ENCODE assay signal across 23 cellular contexts in genomic region chr2:219123356-219124143, GRCh38. TPM values are rescaled to one million over a fixed set of nuclear protein-coding genes. Genes with fewer than 3 reads are reported as not detected.
DNase-seq lines count a peak whose midpoint lies in the region; ATAC-seq and TF ChIP-seq lines count a peak whose summit lies in the region.
"Had no signal": no experiment of that assay in that cellular context is flagged by ENCODE, and none has a peak within 500 bp of the region (broad histone marks: within the 10 kb centered on the region; RNA-seq: fewer than 3 reads in every experiment).

No MANE protein-coding gene starts in this region.

- no peaks in the 10 kb centered on the region; the same call in 1 of the 2 replicates for H4K20me1 ChIP-seq in GM23338 (replicated peaks; ENCODE audit: insufficient read depth)

- H3K4me3 Mint-ChIP-seq in GM23338 (no peak overlapping the region), mesothelial cell of epicardium (no peak overlapping the region)
- no peak overlapping the region for H3K4me3 Mint-ChIP-seq in activated T-helper 17 cell treated with anti-CD3 and anti-CD28 coated beads, Interleukin-2, amount 50 U/mL, for 72 hours
- no peak overlapping the region for H3K4me3 Mint-ChIP-seq in activated naive CD4-positive, alpha-beta T cell treated with anti-CD3 and anti-CD28 coated beads for 36 hours
- H3K4me3 Mint-ChIP-seq: activated naive CD4-positive, alpha-beta T cell treated with anti-CD3 and anti-CD28 coated beads, Interleukin-2, amount 10 ng/mL, durations not matched to agents 7 days and 5 days; CD14-positive monocyte; HFFc6 had no signal

- H3K27ac ChIP-seq in GM23338 (ENCODE audit: low read depth) (no peak overlapping the region), stomach (peak overlapping the region; percentile 22 to 84 (median 63)), mesendoderm (ENCODE audit: low read depth, low read length) (no peak overlapping the region)
- H3K27ac ChIP-seq: HL-60 had no signal

- H3K4me1 Mint-ChIP-seq in GM23338: peaks cover 26% of the 10 kb centered on the region
- peaks cover 16% of the 10 kb centered on the region for H3K4me1 Mint-ChIP-seq in activated T-helper 17 cell treated with anti-CD3 and anti-CD28 coated beads, Interleukin-2, amount 50 U/mL, for 72 hours
- H3K4me1 Mint-ChIP-seq in mesothelial cell of epicardium: peaks cover 45% of the 10 kb centered on the region
- H3K4me1 Mint-ChIP-seq in activated naive CD4-positive, alpha-beta T cell treated with anti-CD3 and anti-CD28 coated beads for 36 hours (ENCODE audit: low read depth): peaks cover 11% of the 10 kb centered on the region

- H3K4me1 ChIP-seq in GM23338 (ENCODE audit: insufficient read depth) (peaks cover 10% of the 10 kb centered on the region; the same call in 1 of the 2 replicates), stomach (peaks cover 39 to 77% (median 69%) of the 10 kb centered on the region in 4 donors), mesendoderm (ENCODE audit: control insufficient read depth, low read depth, low read length) (no peaks in the 10 kb centered on the region)

- no peak overlapping the region for H3K18ac ChIP-seq in mesendoderm (ENCODE audit: low read length)

- H3K36me3 ChIP-seq in GM23338 (ENCODE audit: insufficient read depth) (no peaks in the 10 kb centered on the region), stomach (no peaks in the 10 kb centered on the region), mesendoderm (ENCODE audit: control insufficient read depth, insufficient read depth, low read length) (no peaks in the 10 kb centered on the region)

- H3K4me2 ChIP-seq in GM23338 (0 out of 2 replicates have a peak overlapping the region, but pooled peaks have one; percentile 43), mesendoderm (ENCODE audit: low read length) (no peak overlapping the region)

- no peaks in the 10 kb centered on the region for H3K27me3 ChIP-seq in GM23338 (ENCODE audit: insufficient read depth)
- H3K27me3 ChIP-seq in stomach: no peaks in the 10 kb centered on the region
- H3K27me3 ChIP-seq in mesendoderm (ENCODE audit: insufficient read depth, low read length, poor library complexity): no peaks in the 10 kb centered on the region
- H3K27me3 ChIP-seq: tibial nerve had no signal

- peak; percentile 21; the same call in 2 of the 3 replicates for ATAC-seq in GM23338
- ATAC-seq in activated T-helper 17 cell treated with anti-CD3 and anti-CD28 coated beads, Interleukin-2, amount 50 U/mL, for 72 hours (replicated peaks): no peak
- ATAC-seq: GM12878, PC-3 had no signal

- H3K23ac ChIP-seq in mesendoderm (ENCODE audit: low read length): no peak overlapping the region

- H3K9ac ChIP-seq in mesendoderm (ENCODE audit: low read length): no peak overlapping the region

- CTCF ChIA-PET in activated naive CD4-positive, alpha-beta T cell treated with anti-CD3 and anti-CD28 coated beads for 36 hours (lab: Charles Lee): interaction anchor here (0.9 to 9.3 kb wide), 8 partner anchors 20 to 225 kb away, joined by 3 to 82 read pairs (median 3); no protein-coding TSS in a partner anchor

- no peak overlapping the region for H2AFZ ChIP-seq in GM23338

- no peaks in the 10 kb centered on the region for H3K9me2 ChIP-seq in GM23338 (ENCODE audit: insufficient read depth)

- no peaks in the 10 kb centered on the region for H3F3A ChIP-seq in GM23338 (replicated peaks; ENCODE audit: low read depth)

- DNase-seq in GM23338 (ENCODE audit: low spot score) (no peak), mesothelial cell of epicardium (ENCODE audit: low spot score in 2 of 2, unreplicated experiment in 2 of 2) (no peak), stomach (no peak), mesendoderm (no peak)
- no peak for DNase-seq in activated CD4-positive, alpha-beta T cell treated with anti-CD3 and anti-CD28 coated beads for 1 hour
- DNase-seq in activated naive CD4-positive, alpha-beta T cell treated with anti-CD3 and anti-CD28 coated beads for 36 hours: no peak
- DNase-seq: activated CD4-positive, CD25-positive, alpha-beta regulatory T cell; activated naive CD4-positive, alpha-beta T cell treated with anti-CD3 and anti-CD28 coated beads, Interleukin-2, amount 10 ng/mL, durations not matched to agents 7 days and 5 days; effector CD8-positive, alpha-beta T cell; erythroblast; Kasumi-1; NCI-H510A; PC-3; Right ventricle myocardium superior; SW 1271; T1000 had no signal

- no peak overlapping the region for H4K5ac ChIP-seq in mesendoderm (ENCODE audit: low read length)

- no peak for TF ChIP-seq POLR2A in stomach (IDR thresholded peaks at IDR 0.05)

- H3K79me1 ChIP-seq in mesendoderm (ENCODE audit: low read length): no peaks in the 10 kb centered on the region

- H3K36me3 Mint-ChIP-seq in GM23338 (ENCODE audit: low read depth) (no peaks in the 10 kb centered on the region), mesothelial cell of epicardium (no peaks in the 10 kb centered on the region)
- H3K36me3 Mint-ChIP-seq in activated T-helper 17 cell treated with anti-CD3 and anti-CD28 coated beads, Interleukin-2, amount 50 U/mL, for 72 hours (ENCODE audit: low read depth): peaks cover 5% of the 10 kb centered on the region
- H3K36me3 Mint-ChIP-seq in activated naive CD4-positive, alpha-beta T cell treated with anti-CD3 and anti-CD28 coated beads for 36 hours (ENCODE audit: low read depth): no peaks in the 10 kb centered on the region
- H3K36me3 Mint-ChIP-seq: activated naive CD4-positive, alpha-beta T cell treated with anti-CD3 and anti-CD28 coated beads, Interleukin-2, amount 10 ng/mL, durations not matched to agents 7 days and 5 days had no signal

- H3K27me3 Mint-ChIP-seq in GM23338 (ENCODE audit: insufficient read depth, low read depth, poor library complexity): peaks cover 5% of the 10 kb centered on the region
- H3K27me3 Mint-ChIP-seq in activated T-helper 17 cell treated with anti-CD3 and anti-CD28 coated beads, Interleukin-2, amount 50 U/mL, for 72 hours: no peaks in the 10 kb centered on the region
- no peaks in the 10 kb centered on the region for H3K27me3 Mint-ChIP-seq in mesothelial cell of epicardium (ENCODE audit: low read depth)
- H3K27me3 Mint-ChIP-seq in activated naive CD4-positive, alpha-beta T cell treated with anti-CD3 and anti-CD28 coated beads for 36 hours (ENCODE audit: low read depth): no peaks in the 10 kb centered on the region
- H3K27me3 Mint-ChIP-seq: activated naive CD4-positive, alpha-beta T cell treated with anti-CD3 and anti-CD28 coated beads, Interleukin-2, amount 10 ng/mL, durations not matched to agents 7 days and 5 days; naive thymus-derived CD8-positive, alpha-beta T cell had no signal

- H3K27ac Mint-ChIP-seq in GM23338 (no peak overlapping the region), mesothelial cell of epicardium (peak overlapping the region; percentile 79)
- H3K27ac Mint-ChIP-seq in activated T-helper 17 cell treated with anti-CD3 and anti-CD28 coated beads, Interleukin-2, amount 50 U/mL, for 72 hours: peak overlapping the region; percentile 69
- no peak overlapping the region for H3K27ac Mint-ChIP-seq in activated naive CD4-positive, alpha-beta T cell treated with anti-CD3 and anti-CD28 coated beads for 36 hours
- H3K27ac Mint-ChIP-seq: activated naive CD4-positive, alpha-beta T cell treated with anti-CD3 and anti-CD28 coated beads, Interleukin-2, amount 10 ng/mL, durations not matched to agents 7 days and 5 days; CD14-positive monocyte had no signal

- no peak overlapping the region for H4K8ac ChIP-seq in mesendoderm (ENCODE audit: low read depth, low read length)

- no peak overlapping the region for H2BK5ac ChIP-seq in mesendoderm (ENCODE audit: low read length)

- no peak for TF ChIP-seq EP300 in stomach (IDR thresholded peaks at IDR 0.05)

- TF ChIP-seq CTCF in GM23338 (conservative IDR thresholded peaks at IDR 0.05; ENCODE audit: low read depth in 2 of 2) (no peak), mesothelial cell of epicardium (IDR thresholded peaks at IDR 0.05; ENCODE audit: unreplicated experiment) (no peak), stomach (IDR thresholded peaks at IDR 0.05) (no peak)

- WGBS in stomach, 5 donors: 68 to 86% (median 80%) methylated on average over 8 of the region's 8 CpGs
- WGBS in mesendoderm (ENCODE audit: extremely low coverage, insufficient coverage, low lambda C conversion rate): no CpG with 5 or more reads among the region's 8 CpGs

- H3K9me3 Mint-ChIP-seq in GM23338 (no peaks in the 10 kb centered on the region), mesothelial cell of epicardium (no peaks in the 10 kb centered on the region)
- H3K9me3 Mint-ChIP-seq in activated T-helper 17 cell treated with anti-CD3 and anti-CD28 coated beads, Interleukin-2, amount 50 U/mL, for 72 hours: no peaks in the 10 kb centered on the region
- no peaks in the 10 kb centered on the region for H3K9me3 Mint-ChIP-seq in activated naive CD4-positive, alpha-beta T cell treated with anti-CD3 and anti-CD28 coated beads for 36 hours
- H3K9me3 Mint-ChIP-seq: activated naive CD4-positive, alpha-beta T cell treated with anti-CD3 and anti-CD28 coated beads, Interleukin-2, amount 10 ng/mL, durations not matched to agents 7 days and 5 days; CD14-positive monocyte; HFFc6; naive thymus-derived CD8-positive, alpha-beta T cell had no signal

- no peak overlapping the region for H2AK5ac ChIP-seq in mesendoderm (ENCODE audit: low read length)

- H2BK15ac ChIP-seq in mesendoderm (replicated peaks; ENCODE audit: low read depth): no peak overlapping the region

- no peak overlapping the region for H3K4ac ChIP-seq in mesendoderm (ENCODE audit: low read depth, low read length)

- no peak overlapping the region for H3K56ac ChIP-seq in mesendoderm (ENCODE audit: low read length)

- H3K4me3 ChIP-seq in GM23338: no peak overlapping the region
- no peak overlapping the region for H3K4me3 ChIP-seq in stomach
- no peak overlapping the region for H3K4me3 ChIP-seq in mesendoderm (ENCODE audit: low read length)
- H3K4me3 ChIP-seq: GM12878, tibial nerve had no signal

- H3K9me3 ChIP-seq in stomach: no peaks in the 10 kb centered on the region
- H3K9me3 ChIP-seq: tibial nerve had no signal

- intact Hi-C loops in stomach (cut with DNase I; ENCODE audit: low total_unique reads): no loop called here
- intact Hi-C loops in activated naive CD4-positive, alpha-beta T cell treated with anti-CD3 and anti-CD28 coated beads for 36 hours (cut with micrococcal nuclease): no loop called here

- H3K79me2 ChIP-seq in GM23338 (replicated peaks; ENCODE audit: insufficient read depth): no peaks in the 10 kb centered on the region
- no peaks in the 10 kb centered on the region for H3K79me2 ChIP-seq in mesendoderm (ENCODE audit: control insufficient read depth, insufficient read depth, low read length)

- H2BK120ac ChIP-seq in mesendoderm (ENCODE audit: low read depth, low read length): no peak overlapping the region

RNA-seq across cellular contexts. Expression of gene NHEJ1, which starts 37.1 kb away (rescaled TPM):
- 25.2 and 30.6 TPM in 2 replicates for total RNA-seq in GM23338 (2014; rRNA removed; shearing (Covaris generic))
- polyA plus RNA-seq in GM23338 (2016; fragmentation: Nextera tagmentation; extraction: Ambion mirVana): 16.5 and 19.6 TPM in 2 replicates
- 10 to 100 TPM; 24.1 to 26.6 TPM for total RNA-seq in activated T-helper 17 cell treated with anti-CD3 and anti-CD28 coated beads, Interleukin-2, amount 50 U/mL, for 72 hours
- total RNA-seq in mesothelial cell of epicardium: 11.0 to 11.7 TPM (median 11.5 TPM) in 3 replicates
- total RNA-seq in stomach: 10 to 100 TPM in 3 of 5 donors, 1 to 10 TPM in 2; 4.5 to 25.5 (median 13.2) TPM
- 10 to 100 TPM; 10.3 to 19.1 (median 10.4) TPM for polyA plus RNA-seq in stomach
- polyA plus RNA-seq in mesendoderm (2013, experiment 1 of 2): 17.6 TPM
- polyA plus RNA-seq in mesendoderm (2013, experiment 2 of 2): 17.5 TPM
- 10 to 100 TPM; 24.4 to 26.6 TPM for total RNA-seq in activated naive CD4-positive, alpha-beta T cell treated with anti-CD3 and anti-CD28 coated beads for 36 hours

RNA-seq across cellular contexts. Expression of gene SLC23A3, which starts 46.3 kb away (rescaled TPM):
- 0.73 TPM in 1 of 2 replicates, not detected in the other for total RNA-seq in GM23338 (2014; rRNA removed; shearing (Covaris generic))
- polyA plus RNA-seq in GM23338 (2016; fragmentation: Nextera tagmentation; extraction: Ambion mirVana): 0.10 and 0.26 TPM in 2 replicates
- 1 to 10 TPM; 2.9 to 7.7 TPM for total RNA-seq in activated T-helper 17 cell treated with anti-CD3 and anti-CD28 coated beads, Interleukin-2, amount 50 U/mL, for 72 hours
- total RNA-seq in mesothelial cell of epicardium: 1.6 to 2.6 TPM (median 1.7 TPM) in 3 replicates
- total RNA-seq in stomach: 1 to 10 TPM in 2 of 5 donors, under 1 TPM in 3; 0.45 to 4.1 (median 0.92) TPM
- polyA plus RNA-seq in stomach: 1 to 10 TPM in 1 of 3 donors, under 1 TPM in 1, not detected in 1; 0.50 to 2.3 TPM
- polyA plus RNA-seq in mesendoderm (2013, experiment 1 of 2): 0.25 TPM
- polyA plus RNA-seq in mesendoderm (2013, experiment 2 of 2): 0.03 TPM
- total RNA-seq in activated naive CD4-positive, alpha-beta T cell treated with anti-CD3 and anti-CD28 coated beads for 36 hours: under 1 TPM; 0.84 to 0.95 TPM
- polyA plus RNA-seq: CD14-positive monocyte; naive thymus-derived CD8-positive, alpha-beta T cell had no signal

RNA-seq across cellular contexts. Expression of gene CNPPD1, which starts 53.2 kb away (rescaled TPM):
- 18.2 and 22.8 TPM in 2 replicates for total RNA-seq in GM23338 (2014; rRNA removed; shearing (Covaris generic))
- 17.4 and 18.0 TPM in 2 replicates for polyA plus RNA-seq in GM23338 (2016; fragmentation: Nextera tagmentation; extraction: Ambion mirVana)
- 10 to 100 TPM; 60.4 to 67.0 TPM for total RNA-seq in activated T-helper 17 cell treated with anti-CD3 and anti-CD28 coated beads, Interleukin-2, amount 50 U/mL, for 72 hours
- 24.4 to 28.2 TPM (median 27.5 TPM) in 3 replicates for total RNA-seq in mesothelial cell of epicardium
- total RNA-seq in stomach: 10 to 100 TPM; 12.8 to 48.2 (median 36.2) TPM
- 10 to 100 TPM; 26.5 to 45.5 (median 34.2) TPM for polyA plus RNA-seq in stomach
- polyA plus RNA-seq in mesendoderm (2013, experiment 1 of 2): 20.4 TPM
- polyA plus RNA-seq in mesendoderm (2013, experiment 2 of 2): 20.2 TPM
- total RNA-seq in activated naive CD4-positive, alpha-beta T cell treated with anti-CD3 and anti-CD28 coated beads for 36 hours: 10 to 100 TPM; 27.0 to 31.4 TPM

RNA-seq across cellular contexts. Expression of gene RETREG2, which starts 54.5 kb away (rescaled TPM):
- total RNA-seq in GM23338 (2014; rRNA removed; shearing (Covaris generic)): 35.1 and 41.8 TPM in 2 replicates
- 12.7 and 13.2 TPM in 2 replicates for polyA plus RNA-seq in GM23338 (2016; fragmentation: Nextera tagmentation; extraction: Ambion mirVana)
- 100 to 1,000 TPM; 104 to 148 TPM for total RNA-seq in activated T-helper 17 cell treated with anti-CD3 and anti-CD28 coated beads, Interleukin-2, amount 50 U/mL, for 72 hours
- 70.0 to 75.2 TPM (median 74.2 TPM) in 3 replicates for total RNA-seq in mesothelial cell of epicardium
- total RNA-seq in stomach: 10 to 100 TPM; 31.9 to 97.3 (median 43.9) TPM
- 10 to 100 TPM; 23.9 to 52.5 (median 25.1) TPM for polyA plus RNA-seq in stomach
- 25.3 TPM for polyA plus RNA-seq in mesendoderm (2013, experiment 1 of 2)
- 26.0 TPM for polyA plus RNA-seq in mesendoderm (2013, experiment 2 of 2)
- 10 to 100 TPM; 44.0 to 44.1 TPM for total RNA-seq in activated naive CD4-positive, alpha-beta T cell treated with anti-CD3 and anti-CD28 coated beads for 36 hours

Comparison
In these comparisons a context has a peak if more than half of its experiments do, and no peak if none do; other contexts are left out.
1. H3K27ac ChIP-seq: peak in stomach (5 of 5); none in GM23338 (single experiment) and mesendoderm (single experiment).
2. H3K27ac Mint-ChIP-seq: peak in activated T-helper 17 cell treated with anti-CD3 and anti-CD28 coated beads, Interleukin-2, amount 50 U/mL, for 72 hours (single experiment) and mesothelial cell of epicardium (single experiment); none in GM23338 (single experiment) and activated naive CD4-positive, alpha-beta T cell treated with anti-CD3 and anti-CD28 coated beads for 36 hours (single experiment).